In the genomic region with DNA sequence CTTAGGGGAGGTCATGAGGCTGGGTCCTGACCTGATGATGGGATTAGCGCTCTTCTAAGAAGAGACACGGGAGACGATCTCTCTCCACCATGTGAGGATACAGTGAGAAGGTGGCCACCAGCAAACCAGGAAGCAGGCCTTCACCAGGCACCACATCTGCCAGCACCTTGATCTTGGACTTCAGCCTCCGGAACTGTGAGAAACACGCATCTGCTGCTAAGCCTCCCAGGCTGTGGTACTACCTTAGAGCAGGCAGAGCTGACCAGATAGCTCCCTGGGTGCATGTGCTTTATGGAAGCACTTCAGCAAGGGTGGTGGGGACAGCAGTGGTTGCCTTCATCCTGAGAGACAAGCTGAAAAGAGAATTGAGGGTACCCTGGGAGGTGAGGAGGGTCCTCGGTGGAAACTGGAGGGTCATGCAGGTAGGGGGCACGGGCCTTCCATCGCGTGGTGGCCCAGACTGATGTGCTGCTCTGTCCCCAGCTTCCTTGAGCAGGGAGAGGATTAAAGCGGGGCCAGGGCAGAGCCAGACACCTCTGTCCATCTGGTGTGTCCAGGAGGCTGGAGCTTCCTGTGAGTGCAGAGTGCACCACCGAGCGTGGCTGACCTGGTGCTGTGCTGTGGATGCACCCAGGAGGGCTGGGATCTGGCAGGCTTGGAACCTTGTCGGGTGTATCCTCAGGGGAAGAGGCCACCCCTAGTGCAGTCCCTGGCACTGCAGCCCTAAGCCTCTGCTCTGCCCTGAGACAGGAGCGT, we compare ENCODE assay signal across 20 cellular contexts. TPM values are rescaled to one million over a fixed set of nuclear protein-coding genes. Genes with fewer than 3 reads are reported as not detected.
DNase-seq lines count a peak whose midpoint lies in the region; ATAC-seq and TF ChIP-seq lines count a peak whose summit lies in the region.
"Had no signal": no experiment of that assay in that cellular context is flagged by ENCODE, and none has a peak within 500 bp of the region (broad histone marks: within the 10 kb centered on the region; RNA-seq: fewer than 3 reads in every experiment).

No MANE protein-coding gene starts in this region.

- H3K9me3 Mint-ChIP-seq in natural killer cell treated with Interleukin-12 subunit alpha and Interleukin-12 subunit beta and Interleukin-15 and Interleukin-18, amount 100 ng/mL, for 72 hours = no peaks in the 10 kb centered on the region
- H3K9me3 Mint-ChIP-seq in natural killer cell (no peaks in the 10 kb centered on the region), type B pancreatic cell (no peaks in the 10 kb centered on the region)
- H3K9me3 Mint-ChIP-seq: CD8-positive, alpha-beta T cell; stimulated activated effector memory CD8-positive, alpha-beta T cell treated with anti-CD3 and anti-CD28 coated beads, Interleukin-12 subunit alpha, Interleukin-12 subunit beta, amount 100 ng/mL, for 72 hours; T-helper 1 cell treated with Interleukin-12 subunit alpha and Interleukin-12 subunit beta and Interleukin-4 antibody, amounts not matched to agents 30 μg/mL and 1 μg/mL, for 36 hours had no signal

- H3K4me1 ChIP-seq in body of pancreas (peaks cover 14% of the 10 kb centered on the region), mesendoderm (ENCODE audit: control insufficient read depth, low read depth, low read length) (peaks cover 15% of the 10 kb centered on the region)
- H3K4me1 ChIP-seq: gastrocnemius medialis had no signal

- intact Hi-C loops in natural killer cell (cut with micrococcal nuclease) = no loop called here
- intact Hi-C loops in body of pancreas (cut with DNase I) = no loop called here

- H3K4me2 ChIP-seq in mesendoderm (ENCODE audit: low read length) = no peak overlapping the region

- H3K27ac Mint-ChIP-seq in natural killer cell treated with Interleukin-12 subunit alpha and Interleukin-12 subunit beta and Interleukin-15 and Interleukin-18, amount 100 ng/mL, for 72 hours = no peak overlapping the region
- H3K27ac Mint-ChIP-seq in natural killer cell (no peak overlapping the region), type B pancreatic cell (peak overlapping the region; percentile 90)
- H3K27ac Mint-ChIP-seq: CD8-positive, alpha-beta T cell; stimulated activated effector memory CD8-positive, alpha-beta T cell treated with anti-CD3 and anti-CD28 coated beads, Interleukin-12 subunit alpha, Interleukin-12 subunit beta, amount 100 ng/mL, for 72 hours; T-helper 1 cell treated with Interleukin-12 subunit alpha and Interleukin-12 subunit beta and Interleukin-4 antibody, amounts not matched to agents 30 μg/mL and 1 μg/mL, for 36 hours had no signal

- H4K5ac ChIP-seq in mesendoderm (ENCODE audit: low read length) = no peak overlapping the region

- H3K18ac ChIP-seq in mesendoderm (ENCODE audit: low read length) = no peak overlapping the region

- WGBS in body of pancreas, 2 donors = 65 to 85% methylated on average over 11 to 14 of the region's 14 CpGs
- no CpG with 5 or more reads among the region's 14 CpGs for WGBS in mesendoderm (ENCODE audit: extremely low coverage, insufficient coverage, low lambda C conversion rate)

- no peaks in the 10 kb centered on the region for H3K79me1 ChIP-seq in mesendoderm (ENCODE audit: low read length)

- no peak overlapping the region for H3K23ac ChIP-seq in mesendoderm (ENCODE audit: low read length)

- H3K4me3 ChIP-seq in body of pancreas = no peak overlapping the region
- H3K4me3 ChIP-seq in mesendoderm (ENCODE audit: low read length) = no peak overlapping the region
- H3K4me3 ChIP-seq: gastrocnemius medialis, sigmoid colon, thyroid gland had no signal

- no peak overlapping the region for H3K4me3 Mint-ChIP-seq in natural killer cell treated with Interleukin-12 subunit alpha and Interleukin-12 subunit beta and Interleukin-15 and Interleukin-18, amount 100 ng/mL, for 72 hours
- H3K4me3 Mint-ChIP-seq in natural killer cell = no peak overlapping the region
- H3K4me3 Mint-ChIP-seq in type B pancreatic cell = no peak overlapping the region
- H3K4me3 Mint-ChIP-seq: CD8-positive, alpha-beta T cell; stimulated activated effector memory CD8-positive, alpha-beta T cell treated with anti-CD3 and anti-CD28 coated beads, Interleukin-12 subunit alpha, Interleukin-12 subunit beta, amount 100 ng/mL, for 72 hours; T-helper 1 cell treated with Interleukin-12 subunit alpha and Interleukin-12 subunit beta and Interleukin-4 antibody, amounts not matched to agents 30 μg/mL and 1 μg/mL, for 36 hours had no signal

- TF ChIP-seq CTCF in natural killer cell (IDR thresholded peaks at IDR 0.05) (no peak), body of pancreas (IDR thresholded peaks at IDR 0.05) (no peak), type B pancreatic cell (conservative IDR thresholded peaks at IDR 0.05) (no peak)

- no peak for TF ChIP-seq POLR2A in body of pancreas (IDR thresholded peaks at IDR 0.05)

- peaks cover 0 to 20% of the 10 kb centered on the region in 2 donors for H3K4me1 Mint-ChIP-seq in natural killer cell treated with Interleukin-12 subunit alpha and Interleukin-12 subunit beta and Interleukin-15 and Interleukin-18, amount 100 ng/mL, for 72 hours (ENCODE audit: low read depth in 2 of 2)
- peaks cover 20 to 25% of the 10 kb centered on the region in 2 donors for H3K4me1 Mint-ChIP-seq in natural killer cell
- peaks cover 29% of the 10 kb centered on the region for H3K4me1 Mint-ChIP-seq in type B pancreatic cell (ENCODE audit: unreplicated experiment)
- H3K4me1 Mint-ChIP-seq: stimulated activated effector memory CD8-positive, alpha-beta T cell treated with anti-CD3 and anti-CD28 coated beads, Interleukin-12 subunit alpha, Interleukin-12 subunit beta, amount 100 ng/mL, for 72 hours had no signal

- no peak overlapping the region for H2BK5ac ChIP-seq in mesendoderm (ENCODE audit: low read length)

- no peak overlapping the region for H2BK120ac ChIP-seq in mesendoderm (ENCODE audit: low read depth, low read length)

- H3K56ac ChIP-seq in mesendoderm (ENCODE audit: low read length) = peak overlapping the region; percentile 88

- H3K27me3 ChIP-seq in body of pancreas (no peaks in the 10 kb centered on the region), mesendoderm (ENCODE audit: insufficient read depth, low read length, poor library complexity) (no peaks in the 10 kb centered on the region)
- H3K27me3 ChIP-seq: gastrocnemius medialis, sigmoid colon, thyroid gland had no signal

- DNase-seq in natural killer cell treated with Interleukin-12 subunit alpha and Interleukin-12 subunit beta and Interleukin-15 and Interleukin-18, amount 100 ng/mL, for 72 hours (ENCODE audit: low spot score) = peak; percentile 46
- DNase-seq in natural killer cell = no peak
- DNase-seq in body of pancreas = peak; percentile 79 to 88 (median 87)
- no peak for DNase-seq in mesendoderm
- DNase-seq in type B pancreatic cell (ENCODE audit: extremely low spot score, unreplicated experiment) = peak; percentile 66
- DNase-seq in NCI-H2171 treated with DMSO at 0.1 percent for 48 hours (lab: John Stamatoyannopoulos, UW) = no peak
- DNase-seq in activated CD8-positive, alpha-beta memory T cell treated with anti-CD3 and anti-CD28 coated beads for 24 hours = no peak
- DNase-seq: caudate nucleus, erythroblast, gastrocnemius medialis, NCI-H1105, NCI-H2081, SHP77 treated with DMSO at 0.1 percent for 48 hours, sigmoid colon had no signal

- H3K4ac ChIP-seq in mesendoderm (ENCODE audit: low read depth, low read length) = peak overlapping the region; percentile 56

- H4K8ac ChIP-seq in mesendoderm (ENCODE audit: low read depth, low read length) = no peak overlapping the region

- H3K27me3 Mint-ChIP-seq in natural killer cell treated with Interleukin-12 subunit alpha and Interleukin-12 subunit beta and Interleukin-15 and Interleukin-18, amount 100 ng/mL, for 72 hours = peaks cover 0 to 18% of the 10 kb centered on the region in 2 donors
- H3K27me3 Mint-ChIP-seq in natural killer cell (ENCODE audit: low read depth in 2 of 2) = peaks cover 12 to 25% of the 10 kb centered on the region in 2 donors
- H3K27me3 Mint-ChIP-seq in type B pancreatic cell = no peaks in the 10 kb centered on the region

- peak in 1 of 2 donors; percentile 3 for ATAC-seq in natural killer cell treated with Interleukin-12 subunit alpha and Interleukin-12 subunit beta and Interleukin-15 and Interleukin-18, amount 100 ng/mL, for 72 hours
- ATAC-seq in natural killer cell (no peak), body of pancreas (peak; percentile 94), GM18511 (IDR thresholded peaks at IDR 0.05; ENCODE audit: unreplicated experiment) (no peak)
- ATAC-seq: CD8-positive, alpha-beta T cell; gastrocnemius medialis; stimulated activated effector memory CD8-positive, alpha-beta T cell treated with anti-CD3 and anti-CD28 coated beads, Interleukin-12 subunit alpha, Interleukin-12 subunit beta, amount 100 ng/mL, for 72 hours had no signal

- H3K36me3 ChIP-seq in body of pancreas (replicated peaks in 1 of 2; ENCODE audit: insufficient read depth in 1 of 2, low read depth in 2 of 2) (no peaks in the 10 kb centered on the region), mesendoderm (ENCODE audit: control insufficient read depth, insufficient read depth, low read length) (no peaks in the 10 kb centered on the region)
- H3K36me3 ChIP-seq: gastrocnemius medialis, sigmoid colon, thyroid gland had no signal

- no peaks in the 10 kb centered on the region for H3K36me3 Mint-ChIP-seq in natural killer cell treated with Interleukin-12 subunit alpha and Interleukin-12 subunit beta and Interleukin-15 and Interleukin-18, amount 100 ng/mL, for 72 hours
- no peaks in the 10 kb centered on the region for H3K36me3 Mint-ChIP-seq in natural killer cell
- H3K36me3 Mint-ChIP-seq in type B pancreatic cell = no peaks in the 10 kb centered on the region
- H3K36me3 Mint-ChIP-seq: CD8-positive, alpha-beta T cell; stimulated activated effector memory CD8-positive, alpha-beta T cell treated with anti-CD3 and anti-CD28 coated beads, Interleukin-12 subunit alpha, Interleukin-12 subunit beta, amount 100 ng/mL, for 72 hours had no signal

- H3K9me3 ChIP-seq in body of pancreas = no peaks in the 10 kb centered on the region
- H3K9me3 ChIP-seq: gastrocnemius medialis, sigmoid colon, thyroid gland had no signal

- H3K79me2 ChIP-seq in mesendoderm (ENCODE audit: control insufficient read depth, insufficient read depth, low read length) = no peaks in the 10 kb centered on the region

- H2AK5ac ChIP-seq in mesendoderm (ENCODE audit: low read length) = no peak overlapping the region

- no peak overlapping the region for H3K9ac ChIP-seq in mesendoderm (ENCODE audit: low read length)

- no peak overlapping the region for H2BK15ac ChIP-seq in mesendoderm (replicated peaks; ENCODE audit: low read depth)

- H3K27ac ChIP-seq in body of pancreas = peak overlapping the region in 3 of 4 donors; percentile 43 to 48 (median 44)
- H3K27ac ChIP-seq in mesendoderm (ENCODE audit: low read depth, low read length) = no peak overlapping the region
- H3K27ac ChIP-seq: gastrocnemius medialis, thyroid gland, VCaP had no signal

RNA-seq across cellular contexts. Expression of gene HS6ST1, which starts 42.9 kb away (rescaled TPM):
- 10 to 100 TPM; 17.5 to 25.5 TPM for total RNA-seq in natural killer cell treated with Interleukin-12 subunit alpha and Interleukin-12 subunit beta and Interleukin-15 and Interleukin-18, amount 100 ng/mL, for 72 hours
- total RNA-seq in natural killer cell = 10 to 100 TPM; 18.9 to 35.9 (median 28.8) TPM
- total RNA-seq in body of pancreas = 10 to 100 TPM; 25.4 to 44.8 TPM
- 29.4 TPM for polyA plus RNA-seq in mesendoderm (2013, experiment 1 of 2)
- polyA plus RNA-seq in mesendoderm (2013, experiment 2 of 2) = 29.5 TPM
- total RNA-seq in type B pancreatic cell (ENCODE audit: low replicate concordance) = 64.9 and 75.2 TPM in 2 replicates

Comparison
In these comparisons a context has a peak if more than half of its experiments do, and no peak if none do; other contexts are left out.
1. DNase-seq: peak in natural killer cell treated with Interleukin-12 subunit alpha and Interleukin-12 subunit beta and Interleukin-15 and Interleukin-18, amount 100 ng/mL, for 72 hours (single experiment), body of pancreas (4 of 4) and type B pancreatic cell (single experiment); none in natural killer cell (single experiment), mesendoderm (single experiment), NCI-H2171 treated with DMSO at 0.1 percent for 48 hours (single experiment) and activated CD8-positive, alpha-beta memory T cell treated with anti-CD3 and anti-CD28 coated beads for 24 hours (single experiment).